In genomic region chr3:50162034-50162883, GRCh38 we compare ENCODE assay signal across 14 cellular contexts. TPM values are rescaled to one million over a fixed set of nuclear protein-coding genes. Genes with fewer than 3 reads are reported as not detected.
DNase-seq lines count a peak whose midpoint lies in the region; TF ChIP-seq lines count a peak whose summit lies in the region.
"Had no signal": no experiment of that assay in that cellular context is flagged by ENCODE, and none has a peak within 500 bp of the region (broad histone marks: within the 10 kb centered on the region; RNA-seq: fewer than 3 reads in every experiment).

No MANE protein-coding gene starts in this region.

- H3K4me2 ChIP-seq in mesendoderm (ENCODE audit: low read length) (no peak overlapping the region), Karpas-422 (ENCODE audit: low read depth, low read length, poor library complexity, severe bottlenecking) (no peak overlapping the region)

- no peak overlapping the region for H3K4ac ChIP-seq in mesendoderm (ENCODE audit: low read depth, low read length)

- peak overlapping the region; percentile 16 for H3K27ac ChIP-seq in angular gyrus (ENCODE audit: low read depth, low read length)
- H3K27ac ChIP-seq in mesendoderm (ENCODE audit: low read depth, low read length): no peak overlapping the region
- peak overlapping the region; percentile 74 for H3K27ac ChIP-seq in suprapubic skin
- no peak overlapping the region for H3K27ac ChIP-seq in Karpas-422 (ENCODE audit: low read length)
- H3K27ac ChIP-seq: brain microvascular endothelial cell had no signal

- H3K79me1 ChIP-seq in mesendoderm (ENCODE audit: low read length): peaks cover 48% of the 10 kb centered on the region

- H3K4me3 ChIP-seq in mesendoderm (ENCODE audit: low read length) (no peak overlapping the region), suprapubic skin (no peak overlapping the region), Karpas-422 (ENCODE audit: low read length) (no peak overlapping the region)

- no peak overlapping the region for H2BK5ac ChIP-seq in mesendoderm (ENCODE audit: low read length)

- TF ChIP-seq EP300 in Ishikawa (IDR thresholded peaks at IDR 0.05; ENCODE audit: borderline replicate concordance) (peak; percentile 45; the same call in 1 of the 2 replicates), suprapubic skin (IDR thresholded peaks at IDR 0.05) (no peak)

- H3K36me3 ChIP-seq in mesendoderm (ENCODE audit: control insufficient read depth, insufficient read depth, low read length): peaks cover 3% of the 10 kb centered on the region
- no peaks in the 10 kb centered on the region for H3K36me3 ChIP-seq in suprapubic skin
- H3K36me3 ChIP-seq in Karpas-422 (ENCODE audit: insufficient read depth, low read length): no peaks in the 10 kb centered on the region
- H3K36me3 ChIP-seq: brain microvascular endothelial cell had no signal

- H4K20me1 ChIP-seq in Karpas-422 (ENCODE audit: insufficient read depth, low read depth, low read length): no peaks in the 10 kb centered on the region

- no peak overlapping the region for H4K8ac ChIP-seq in mesendoderm (ENCODE audit: low read depth, low read length)

- DNase-seq in mesendoderm (no peak), suprapubic skin (ENCODE audit: low spot score in 2 of 2) (no peak), NOMO-1 treated with DMSO at 0.1 percent for 48 hours (lab: John Stamatoyannopoulos, UW; ENCODE audit: unreplicated experiment) (no peak), activated gamma-delta T cell (lab: John Stamatoyannopoulos, UW) (no peak), Karpas-422 (no peak)
- DNase-seq: activated CD8-positive, alpha-beta T cell treated with anti-CD3 and anti-CD28 coated beads, Interleukin-2, amount 10 ng/mL, durations not matched to agents 7 days and 5 days; activated effector memory CD4-positive, alpha-beta T cell treated with anti-CD3 and anti-CD28 coated beads, Interleukin-2, amount 50 U/mL, for 16 hours; brain microvascular endothelial cell; hypothalamus; NCI-H1105; stimulated activated CD4-positive, alpha-beta T cell treated with anti-CD3 and anti-CD28 coated beads, Interleukin-4, amount 100 ng/mL, for 1 hour; stimulated activated naive CD8-positive, alpha-beta T cell treated with anti-CD3 and anti-CD28 coated beads, Interleukin-15, Interleukin-2, amounts not matched to agents 100 U/mL and 50 U/mL, for 24 hours had no signal

- H3K9ac ChIP-seq in mesendoderm (ENCODE audit: low read length): peak overlapping the region; percentile 9
- H3K9ac ChIP-seq in Karpas-422 (ENCODE audit: low read length): no peak overlapping the region

- TF ChIP-seq POLR2A in suprapubic skin (IDR thresholded peaks at IDR 0.05): no peak

- H3K27me3 ChIP-seq in mesendoderm (ENCODE audit: insufficient read depth, low read length, poor library complexity) (no peaks in the 10 kb centered on the region), suprapubic skin (no peaks in the 10 kb centered on the region), Karpas-422 (ENCODE audit: low read length) (no peaks in the 10 kb centered on the region)
- H3K27me3 ChIP-seq: brain microvascular endothelial cell had no signal

- peaks cover 47% of the 10 kb centered on the region for H3K4me1 ChIP-seq in mesendoderm (ENCODE audit: control insufficient read depth, low read depth, low read length)
- H3K4me1 ChIP-seq in suprapubic skin: peaks cover 100% of the 10 kb centered on the region
- no peaks in the 10 kb centered on the region for H3K4me1 ChIP-seq in Karpas-422 (ENCODE audit: low read length)

- no peak overlapping the region for H2BK15ac ChIP-seq in mesendoderm (replicated peaks; ENCODE audit: low read depth)

- peak overlapping the region; percentile 43 for H3K56ac ChIP-seq in mesendoderm (ENCODE audit: low read length)

- no peak overlapping the region for H2BK120ac ChIP-seq in mesendoderm (ENCODE audit: low read depth, low read length)

- no peak for TF ChIP-seq CTCF in suprapubic skin (IDR thresholded peaks at IDR 0.05)

- no peak overlapping the region for H2AFZ ChIP-seq in Karpas-422 (ENCODE audit: low read length)

- no peak overlapping the region for H4K5ac ChIP-seq in mesendoderm (ENCODE audit: low read length)

- TF ChIP-seq RAD21 in Ishikawa (IDR thresholded peaks at IDR 0.05; ENCODE audit: low read depth): no peak

- H3K79me2 ChIP-seq in mesendoderm (ENCODE audit: control insufficient read depth, insufficient read depth, low read length) (peaks cover 31% of the 10 kb centered on the region), Karpas-422 (ENCODE audit: low read length) (no peaks in the 10 kb centered on the region)

- H3K18ac ChIP-seq in mesendoderm (ENCODE audit: low read length): no peak overlapping the region

- H2AK5ac ChIP-seq in mesendoderm (ENCODE audit: low read length): peak overlapping the region; percentile 7

- no CpG with 5 or more reads among the region's 5 CpGs for WGBS in mesendoderm (ENCODE audit: extremely low coverage, insufficient coverage, low lambda C conversion rate)
- 43% methylated on average over 3 of the region's 5 CpGs for WGBS in suprapubic skin

- no peaks in the 10 kb centered on the region for H3K9me3 ChIP-seq in suprapubic skin
- no peaks in the 10 kb centered on the region for H3K9me3 ChIP-seq in Karpas-422 (ENCODE audit: low read length)

- no peak overlapping the region for H3K23ac ChIP-seq in mesendoderm (ENCODE audit: low read length)

- no peaks in the 10 kb centered on the region for H3K9me2 ChIP-seq in Karpas-422 (replicated peaks; ENCODE audit: insufficient read depth, low read length)

TF ChIP-seq in Ishikawa, 13 proteins besides CTCF, POLR2A, EP300 and RAD21:
- peak; percentile 76 for TF ChIP-seq NFIC (IDR thresholded peaks at IDR 0.05)
- TF ChIP-seq MAX (IDR thresholded peaks at IDR 0.05): no peak
- TF ChIP-seq CEBPB (IDR thresholded peaks at IDR 0.05): no peak
- TF ChIP-seq TAF1 (IDR thresholded peaks at IDR 0.05; ENCODE audit: low read depth): no peak
- no peak for TF ChIP-seq TEAD4 (IDR thresholded peaks at IDR 0.05)
- TF ChIP-seq YY1 (IDR thresholded peaks at IDR 0.05; ENCODE audit: low read depth): no peak

RNA-seq across cellular contexts. Expression of gene SEMA3F, which starts 7.1 kb away (rescaled TPM):
- polyA plus RNA-seq in mesendoderm (2013, experiment 1 of 2): 24.7 TPM
- 23.0 TPM for polyA plus RNA-seq in mesendoderm (2013, experiment 2 of 2)
- 100 to 1,000 TPM; 123 to 188 (median 130) TPM for total RNA-seq in suprapubic skin
- not detected in 2 replicates for total RNA-seq in Karpas-422 (2014; rRNA removed; shearing (Covaris generic); ENCODE audit: low replicate concordance)
- total RNA-seq: activated CD8-positive, alpha-beta T cell treated with anti-CD3 and anti-CD28 coated beads, Interleukin-2, amount 10 ng/mL, durations not matched to agents 7 days and 5 days had no signal

RNA-seq across cellular contexts. Expression of gene GNAT1, which starts 29.2 kb away (rescaled TPM):
- 0.04 TPM for polyA plus RNA-seq in mesendoderm (2013, experiment 1 of 2)
- 0.01 TPM for polyA plus RNA-seq in mesendoderm (2013, experiment 2 of 2)
- total RNA-seq in suprapubic skin: under 1 TPM in 1 of 4 donors, not detected in 3; 0.64 TPM
- not detected in 2 replicates for total RNA-seq in Karpas-422 (2014; rRNA removed; shearing (Covaris generic); ENCODE audit: low replicate concordance)
- total RNA-seq: activated CD8-positive, alpha-beta T cell treated with anti-CD3 and anti-CD28 coated beads, Interleukin-2, amount 10 ng/mL, durations not matched to agents 7 days and 5 days had no signal

RNA-seq across cellular contexts. Expression of gene SLC38A3, which starts 42.8 kb away (rescaled TPM):
- 0.48 TPM for polyA plus RNA-seq in mesendoderm (2013, experiment 1 of 2)
- polyA plus RNA-seq in mesendoderm (2013, experiment 2 of 2): 0.42 TPM
- total RNA-seq in suprapubic skin: 1 to 10 TPM in 2 of 4 donors, under 1 TPM in 2; 0.25 to 2.2 (median 1.00) TPM
- total RNA-seq in Karpas-422 (2014; rRNA removed; shearing (Covaris generic); ENCODE audit: low replicate concordance): not detected in 2 replicates
- total RNA-seq: activated CD8-positive, alpha-beta T cell treated with anti-CD3 and anti-CD28 coated beads, Interleukin-2, amount 10 ng/mL, durations not matched to agents 7 days and 5 days had no signal

Comparison
In these comparisons a context has a peak if more than half of its experiments do, and no peak if none do; other contexts are left out.
1. H3K27ac ChIP-seq: peak in angular gyrus (single experiment) and suprapubic skin (single experiment); none in mesendoderm (single experiment) and Karpas-422 (single experiment).
2. RNA of gene SEMA3F, which starts 7.1 kb away (total RNA-seq): 123 to 188 TPM in suprapubic skin; not detected in Karpas-422; every median in the first group is over 100 times any median in the second.